1 cellular context compared by ENCODE assay signal in genomic region chr17:76251478-76252039, GRCh38.
TF ChIP-seq lines count a peak whose summit lies in the region.

No MANE protein-coding gene starts in this region.

TF ChIP-seq in GM23338, 12 proteins besides CTCF, POLR2A, EP300 and RAD21 (continued from another document):
- TF ChIP-seq, protein P1, sequence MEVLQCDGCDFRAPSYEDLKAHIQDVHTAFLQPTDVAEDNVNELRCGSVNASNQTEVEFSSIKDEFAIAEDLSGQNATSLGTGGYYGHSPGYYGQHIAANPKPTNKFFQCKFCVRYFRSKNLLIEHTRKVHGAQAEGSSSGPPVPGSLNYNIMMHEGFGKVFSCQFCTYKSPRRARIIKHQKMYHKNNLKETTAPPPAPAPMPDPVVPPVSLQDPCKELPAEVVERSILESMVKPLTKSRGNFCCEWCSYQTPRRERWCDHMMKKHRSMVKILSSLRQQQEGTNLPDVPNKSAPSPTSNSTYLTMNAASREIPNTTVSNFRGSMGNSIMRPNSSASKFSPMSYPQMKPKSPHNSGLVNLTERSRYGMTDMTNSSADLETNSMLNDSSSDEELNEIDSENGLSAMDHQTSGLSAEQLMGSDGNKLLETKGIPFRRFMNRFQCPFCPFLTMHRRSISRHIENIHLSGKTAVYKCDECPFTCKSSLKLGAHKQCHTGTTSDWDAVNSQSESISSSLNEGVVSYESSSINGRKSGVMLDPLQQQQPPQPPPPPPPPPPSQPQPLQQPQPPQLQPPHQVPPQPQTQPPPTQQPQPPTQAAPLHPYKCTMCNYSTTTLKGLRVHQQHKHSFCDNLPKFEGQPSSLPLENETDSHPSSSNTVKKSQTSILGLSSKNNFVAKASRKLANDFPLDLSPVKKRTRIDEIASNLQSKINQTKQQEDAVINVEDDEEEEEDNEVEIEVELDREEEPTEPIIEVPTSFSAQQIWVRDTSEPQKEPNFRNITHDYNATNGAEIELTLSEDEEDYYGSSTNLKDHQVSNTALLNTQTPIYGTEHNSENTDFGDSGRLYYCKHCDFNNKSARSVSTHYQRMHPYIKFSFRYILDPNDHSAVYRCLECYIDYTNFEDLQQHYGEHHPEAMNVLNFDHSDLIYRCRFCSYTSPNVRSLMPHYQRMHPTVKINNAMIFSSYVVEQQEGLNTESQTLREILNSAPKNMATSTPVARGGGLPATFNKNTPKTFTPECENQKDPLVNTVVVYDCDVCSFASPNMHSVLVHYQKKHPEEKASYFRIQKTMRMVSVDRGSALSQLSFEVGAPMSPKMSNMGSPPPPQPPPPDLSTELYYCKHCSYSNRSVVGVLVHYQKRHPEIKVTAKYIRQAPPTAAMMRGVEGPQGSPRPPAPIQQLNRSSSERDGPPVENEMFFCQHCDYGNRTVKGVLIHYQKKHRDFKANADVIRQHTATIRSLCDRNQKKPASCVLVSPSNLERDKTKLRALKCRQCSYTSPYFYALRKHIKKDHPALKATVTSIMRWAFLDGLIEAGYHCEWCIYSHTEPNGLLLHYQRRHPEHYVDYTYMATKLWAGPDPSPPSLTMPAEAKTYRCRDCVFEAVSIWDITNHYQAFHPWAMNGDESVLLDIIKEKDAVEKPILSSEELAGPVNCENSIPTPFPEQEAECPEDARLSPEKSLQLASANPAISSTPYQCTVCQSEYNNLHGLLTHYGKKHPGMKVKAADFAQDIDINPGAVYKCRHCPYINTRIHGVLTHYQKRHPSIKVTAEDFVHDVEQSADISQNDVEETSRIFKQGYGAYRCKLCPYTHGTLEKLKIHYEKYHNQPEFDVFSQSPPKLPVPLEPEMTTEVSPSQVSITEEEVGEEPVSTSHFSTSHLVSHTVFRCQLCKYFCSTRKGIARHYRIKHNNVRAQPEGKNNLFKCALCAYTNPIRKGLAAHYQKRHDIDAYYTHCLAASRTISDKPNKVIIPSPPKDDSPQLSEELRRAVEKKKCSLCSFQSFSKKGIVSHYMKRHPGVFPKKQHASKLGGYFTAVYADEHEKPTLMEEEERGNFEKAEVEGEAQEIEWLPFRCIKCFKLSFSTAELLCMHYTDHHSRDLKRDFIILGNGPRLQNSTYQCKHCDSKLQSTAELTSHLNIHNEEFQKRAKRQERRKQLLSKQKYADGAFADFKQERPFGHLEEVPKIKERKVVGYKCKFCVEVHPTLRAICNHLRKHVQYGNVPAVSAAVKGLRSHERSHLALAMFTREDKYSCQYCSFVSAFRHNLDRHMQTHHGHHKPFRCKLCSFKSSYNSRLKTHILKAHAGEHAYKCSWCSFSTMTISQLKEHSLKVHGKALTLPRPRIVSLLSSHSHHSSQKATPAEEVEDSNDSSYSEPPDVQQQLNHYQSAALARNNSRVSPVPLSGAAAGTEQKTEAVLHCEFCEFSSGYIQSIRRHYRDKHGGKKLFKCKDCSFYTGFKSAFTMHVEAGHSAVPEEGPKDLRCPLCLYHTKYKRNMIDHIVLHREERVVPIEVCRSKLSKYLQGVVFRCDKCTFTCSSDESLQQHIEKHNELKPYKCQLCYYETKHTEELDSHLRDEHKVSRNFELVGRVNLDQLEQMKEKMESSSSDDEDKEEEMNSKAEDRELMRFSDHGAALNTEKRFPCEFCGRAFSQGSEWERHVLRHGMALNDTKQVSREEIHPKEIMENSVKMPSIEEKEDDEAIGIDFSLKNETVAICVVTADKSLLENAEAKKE (CRISPR knock-in tag; IDR thresholded peaks at IDR 0.05): no peak
- no peak for TF ChIP-seq ZNF114 (CRISPR knock-in tag; IDR thresholded peaks at IDR 0.05)
- no peak for TF ChIP-seq CREB1 (CRISPR knock-in tag; IDR thresholded peaks at IDR 0.05; ENCODE audit: low read depth)
TF ChIP-seq in GM23338: peak in this region for 0.
